35 cellular contexts compared by ENCODE assay signal in the genomic region with DNA sequence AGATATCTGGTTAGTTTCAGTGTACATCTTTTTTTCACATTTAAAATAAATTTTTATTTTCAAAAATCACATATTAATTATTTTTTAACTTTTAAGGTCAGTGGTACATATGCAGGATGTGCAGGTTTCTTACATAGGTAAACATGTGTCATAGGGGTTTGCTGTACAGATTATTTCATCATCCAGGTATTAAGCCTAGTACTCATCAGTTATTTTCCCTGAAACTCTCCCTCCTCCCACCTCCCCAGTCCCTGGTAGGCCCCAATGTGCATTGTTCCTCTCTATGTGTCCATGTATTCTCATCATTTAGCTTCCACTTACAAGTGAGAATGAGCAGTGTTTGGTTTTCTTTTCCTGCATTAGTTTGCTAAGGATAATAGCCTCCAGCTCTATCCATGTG.
DNase-seq lines count a peak whose midpoint lies in the region; ATAC-seq, FAIRE-seq and TF ChIP-seq lines count a peak whose summit lies in the region.
"Had no signal": no experiment of that assay in that cellular context is flagged by ENCODE, and none has a peak within 500 bp of the region (broad histone marks: within the 10 kb centered on the region; RNA-seq: fewer than 3 reads in every experiment).

No MANE protein-coding gene starts in this region.

- intact Hi-C loops in kidney (cut with DNase I): no loop called here

- H3K4me3 ChIP-seq in bronchial epithelial cell (ENCODE audit: low read depth, low read length): no peak overlapping the region
- H3K4me3 ChIP-seq in epithelial cell of esophagus (ENCODE audit: low read length): no peak overlapping the region
- H3K4me3 ChIP-seq in kidney (ENCODE audit: low read length in 2 of 2): no peak overlapping the region
- H3K4me3 ChIP-seq: A549; BLaER1; BLaER1 treated with 17β-estradiol and CSF1 and Interleukin-3, amounts not matched to agents 10 nM and 100 nM had no signal

- TF ChIP-seq POLR2A in GM12892 (IDR thresholded peaks at IDR 0.05; ENCODE audit: low read depth, low read length): no peak

- no peak overlapping the region for H3K27ac ChIP-seq in kidney (ENCODE audit: low read depth in 2 of 2, low read length in 2 of 2)
- H3K27ac ChIP-seq: 22Rv1; A549; BLaER1; BLaER1 treated with 17β-estradiol and CSF1 and Interleukin-3, amounts not matched to agents 10 nM and 100 nM; C4-2B had no signal

- no peak overlapping the region for H3K9ac ChIP-seq in kidney (ENCODE audit: low read length in 2 of 2)
- H3K9ac ChIP-seq: BLaER1; BLaER1 treated with 17β-estradiol and CSF1 and Interleukin-3, amounts not matched to agents 10 nM and 100 nM had no signal

- H3K27me3 ChIP-seq in bronchial epithelial cell (ENCODE audit: control insufficient read depth, insufficient read depth, low read length): no peaks in the 10 kb centered on the region
- H3K27me3 ChIP-seq: BE2C; BLaER1; BLaER1 treated with 17β-estradiol and CSF1 and Interleukin-3, amounts not matched to agents 10 nM and 100 nM had no signal

- FAIRE-seq in GM12892 (lab: Jason Lieb, UNC) (peak; percentile 58), bronchial epithelial cell (lab: Jason Lieb, UNC) (no peak), kidney (lab: Jason Lieb, UNC) (peak; percentile 50)
- FAIRE-seq: A204.1, A549, D721Med had no signal

- H3K36me3 ChIP-seq in bronchial epithelial cell (ENCODE audit: control insufficient read depth, insufficient read depth, low read length) (no peaks in the 10 kb centered on the region), kidney (ENCODE audit: control insufficient read depth in 1 of 2, insufficient read depth in 2 of 2, low read length in 2 of 2) (no peaks in the 10 kb centered on the region)
- H3K36me3 ChIP-seq: BE2C; BLaER1; BLaER1 treated with 17β-estradiol and CSF1 and Interleukin-3, amounts not matched to agents 10 nM and 100 nM had no signal

- TF ChIP-seq CTCF in bronchial epithelial cell (IDR thresholded peaks at IDR 0.05; ENCODE audit: insufficient read depth, low read length, severe bottlenecking): no peak
- no peak for TF ChIP-seq CTCF in epithelial cell of esophagus (IDR thresholded peaks at IDR 0.05; ENCODE audit: insufficient read depth, low read depth, low read length, missing control alignments)
- TF ChIP-seq CTCF in kidney (IDR thresholded peaks at IDR 0.05; ENCODE audit: borderline replicate concordance, extremely low read depth, insufficient read depth): no peak

- no peak for DNase-seq in GM12892 (ENCODE audit: insufficient read length)
- DNase-seq in bronchial epithelial cell (ENCODE audit: low read depth): peak; percentile 64
- DNase-seq in epithelial cell of esophagus (ENCODE audit: low read depth): peak; percentile 57
- DNase-seq in kidney: no peak
- no peak for DNase-seq in activated CD4-positive, alpha-beta T cell treated with anti-CD3 and anti-CD28 coated beads, Interleukin-2, amount 50 U/mL, for 1 hour
- no peak for DNase-seq in RKO (ENCODE audit: low spot score)
- DNase-seq: 8988T; ACHN; AML-193; BE2C; C1 segment of cervical spinal cord; Caco-2; Calu3; CD4-positive, alpha-beta memory T cell; CD4-positive, alpha-beta T cell; CD4-positive, CD25-positive, alpha-beta regulatory T cell; CD8-positive, alpha-beta memory T cell; CD8-positive, alpha-beta T cell; COR-L47; DMS 273 treated with DMSO at 0.1 percent for 48 hours; DMS153; DMS53; DMS79; DMS79 treated with DMSO at 0.1 percent for 48 hours; DND-41; EL had no signal

- peaks cover 0 to 8% of the 10 kb centered on the region in 2 donors for H3K9me3 ChIP-seq in kidney (ENCODE audit: control insufficient read depth in 1 of 2, low read length in 2 of 2)
- H3K9me3 ChIP-seq: A549, BE2C, Caco-2 had no signal

- no peak for ATAC-seq in GM21619 (IDR thresholded peaks at IDR 0.05; ENCODE audit: unreplicated experiment)
- no peak for ATAC-seq in GM18861 (IDR thresholded peaks at IDR 0.05; ENCODE audit: unreplicated experiment)
- ATAC-seq: A549; CD8-positive, alpha-beta T cell had no signal

- H3K4me1 ChIP-seq in kidney (ENCODE audit: control insufficient read depth in 1 of 2, insufficient read depth in 1 of 2, low read depth in 1 of 2, low read length in 2 of 2): no peaks in the 10 kb centered on the region
- H3K4me1 ChIP-seq: A549, BE2C, BLaER1, Caco-2 had no signal

Comparison
In these comparisons a context has a peak if more than half of its experiments do, and no peak if none do; other contexts are left out.
1. DNase-seq: peak in bronchial epithelial cell (single experiment) and epithelial cell of esophagus (single experiment); none in GM12892 (single experiment), kidney (single experiment), activated CD4-positive, alpha-beta T cell treated with anti-CD3 and anti-CD28 coated beads, Interleukin-2, amount 50 U/mL, for 1 hour (single experiment) and RKO (single experiment).